ENCODE assay signal across 28 cellular contexts in the genomic region with DNA sequence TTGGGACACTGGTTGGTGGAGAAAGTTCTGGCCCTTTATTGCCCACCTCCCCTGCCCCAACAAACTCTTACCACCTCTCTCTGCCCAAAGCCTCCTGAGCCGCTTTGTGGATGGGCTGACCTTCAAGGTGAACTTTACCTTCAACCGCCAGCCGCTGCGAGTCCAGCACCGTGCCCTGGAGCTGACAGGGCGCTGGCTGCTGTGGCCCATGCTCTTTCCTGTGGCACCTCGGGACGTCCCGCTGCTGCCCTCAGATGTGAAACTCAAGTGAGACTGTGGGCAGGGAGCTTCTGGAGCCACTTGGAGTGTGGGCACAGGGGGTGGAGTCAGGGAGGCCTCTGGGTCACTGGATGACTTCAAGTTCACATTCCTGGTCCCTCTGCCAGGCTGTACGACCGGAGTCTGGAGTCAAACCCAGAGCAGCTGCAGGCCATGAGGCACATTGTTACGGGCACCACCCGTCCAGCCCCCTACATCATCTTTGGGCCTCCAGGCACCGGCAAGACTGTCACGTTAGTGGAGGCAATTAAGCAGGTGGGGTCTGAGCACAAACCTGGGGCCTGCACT. TPM values are rescaled to one million over a fixed set of nuclear protein-coding genes. Genes with fewer than 3 reads are reported as not detected.
"Had no signal": no experiment of that assay in that cellular context is flagged by ENCODE, and none has a peak within 500 bp of the region (broad histone marks: within the 10 kb centered on the region; RNA-seq: fewer than 3 reads in every experiment).

No MANE protein-coding gene starts in this region.

- DNase-seq: activated CD4-positive, alpha-beta T cell treated with anti-CD3 and anti-CD28 coated beads, Interleukin-2, amount 10 ng/mL, durations not matched to agents 7 days and 5 days; activated CD4-positive, CD25-positive, alpha-beta regulatory T cell; activated CD8-positive, alpha-beta T cell treated with anti-CD3 and anti-CD28 coated beads for 36 hours; activated gamma-delta T cell; activated naive CD4-positive, alpha-beta T cell treated with anti-CD3 and anti-CD28 coated beads for 36 hours; activated T-cell treated with anti-CD3 and anti-CD28 coated beads, Interleukin-2, amount 50 U/mL, for 48 hours; amygdala; brain microvascular endothelial cell; MG63; NCI-H1092 treated with DMSO at 0.1 percent for 48 hours; NCI-H1417 treated with DMSO at 0.1 percent for 48 hours; NCI-H1694 treated with DMSO at 0.1 percent for 48 hours; NCI-H2029 treated with DMSO at 0.1 percent for 48 hours; NCI-H345; NCI-H510A; NCI-H526 treated with DMSO at 0.1 percent for 48 hours; NCI-H82; NK-92 treated with Interleukin-12 subunit alpha and Interleukin-12 subunit beta, amount 100 ng/mL, for 24 hours; OCI-M1; RPMI8226; T-cell had no signal

- H3K27me3 Mint-ChIP-seq: activated CD4-positive, alpha-beta T cell treated with anti-CD3 and anti-CD28 coated beads, Interleukin-2, amount 10 ng/mL, durations not matched to agents 7 days and 5 days; activated CD8-positive, alpha-beta T cell treated with anti-CD3 and anti-CD28 coated beads for 36 hours; activated naive CD8-positive, alpha-beta T cell; activated T-helper 17 cell treated with anti-CD3 and anti-CD28 coated beads, Interleukin-2, amount 50 U/mL, for 72 hours; T-cell had no signal

- H3K4me3 ChIP-seq: cardiac muscle cell, MG63, SK-N-MC had no signal

- H3K27me3 ChIP-seq: brain microvascular endothelial cell, cardiac muscle cell, MG63 had no signal

- H3K4me3 Mint-ChIP-seq: activated CD4-positive, alpha-beta T cell treated with anti-CD3 and anti-CD28 coated beads, Interleukin-2, amount 10 ng/mL, durations not matched to agents 7 days and 5 days; activated CD8-positive, alpha-beta T cell treated with anti-CD3 and anti-CD28 coated beads for 36 hours; activated naive CD4-positive, alpha-beta T cell treated with anti-CD3 and anti-CD28 coated beads for 36 hours; activated naive CD8-positive, alpha-beta T cell; activated T-helper 17 cell treated with anti-CD3 and anti-CD28 coated beads, Interleukin-2, amount 50 U/mL, for 72 hours; T-cell had no signal

- ATAC-seq: activated CD8-positive, alpha-beta T cell treated with anti-CD3 and anti-CD28 coated beads for 36 hours; activated T-helper 17 cell treated with anti-CD3 and anti-CD28 coated beads, Interleukin-2, amount 50 U/mL, for 72 hours; Panc1; Right ventricle myocardium inferior; T-cell had no signal

- H3K27ac Mint-ChIP-seq: activated CD4-positive, alpha-beta T cell treated with anti-CD3 and anti-CD28 coated beads, Interleukin-2, amount 10 ng/mL, durations not matched to agents 7 days and 5 days; activated CD8-positive, alpha-beta T cell treated with anti-CD3 and anti-CD28 coated beads for 36 hours; activated naive CD4-positive, alpha-beta T cell treated with anti-CD3 and anti-CD28 coated beads for 36 hours; activated naive CD8-positive, alpha-beta T cell; activated T-helper 17 cell treated with anti-CD3 and anti-CD28 coated beads, Interleukin-2, amount 50 U/mL, for 72 hours; T-cell had no signal

- H3K9me3 ChIP-seq: MG63 had no signal

- H3K9me3 Mint-ChIP-seq: activated CD4-positive, alpha-beta T cell treated with anti-CD3 and anti-CD28 coated beads, Interleukin-2, amount 10 ng/mL, durations not matched to agents 7 days and 5 days; activated CD8-positive, alpha-beta T cell treated with anti-CD3 and anti-CD28 coated beads for 36 hours; activated naive CD4-positive, alpha-beta T cell treated with anti-CD3 and anti-CD28 coated beads for 36 hours; activated T-helper 17 cell treated with anti-CD3 and anti-CD28 coated beads, Interleukin-2, amount 50 U/mL, for 72 hours; T-cell had no signal

- H3K27ac ChIP-seq: brain microvascular endothelial cell, cardiac muscle cell, SK-N-MC, VCaP had no signal

RNA-seq across cellular contexts. Expression of a gene that starts 20.7 kb away (rescaled TPM):
- total RNA-seq: activated CD4-positive, alpha-beta T cell treated with anti-CD3 and anti-CD28 coated beads, Interleukin-2, amount 10 ng/mL, durations not matched to agents 7 days and 5 days had no signal
